27 cellular contexts compared by ENCODE assay signal in the genomic region with DNA sequence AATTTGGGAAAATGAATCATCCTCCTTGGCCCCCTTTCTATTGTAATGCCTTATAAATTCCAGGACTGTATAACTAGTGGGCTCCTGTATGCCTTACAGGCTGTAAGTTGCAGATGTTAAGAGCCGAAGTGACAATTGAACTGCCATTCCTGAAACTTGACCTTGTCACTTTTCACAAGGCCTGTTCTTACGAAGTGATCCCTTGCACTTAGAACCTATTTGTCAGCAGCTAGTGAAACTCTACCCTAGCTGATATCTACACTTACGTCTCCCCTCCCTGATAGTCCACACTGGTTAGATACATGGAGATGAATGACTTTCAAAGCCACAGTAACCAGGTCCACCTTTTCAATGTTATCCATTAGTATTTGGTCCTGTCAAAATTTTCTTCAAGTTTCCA.
"Had no signal": no experiment of that assay in that cellular context is flagged by ENCODE, and none has a peak within 500 bp of the region (broad histone marks: within the 10 kb centered on the region; RNA-seq: fewer than 3 reads in every experiment).

No MANE protein-coding gene starts in this region.

- DNase-seq: dermis blood vessel endothelial cell; effector memory CD8-positive, alpha-beta T cell; foreskin fibroblast; gastrocnemius medialis; heart right ventricle; hippocampal formation; left colon; left ventricle myocardium superior; lower lobe of right lung; mucosa of descending colon; naive B cell; pancreas; spleen; stimulated activated CD4-positive, alpha-beta T cell treated with anti-CD3 and anti-CD28 coated beads, Interleukin-4, amount 100 ng/mL, for 4 hours; stimulated activated naive CD8-positive, alpha-beta T cell treated with anti-CD3 and anti-CD28 coated beads, Interleukin-15, Interleukin-2, amounts not matched to agents 100 U/mL and 50 U/mL, for 24 hours; substantia nigra; testis; tibial artery had no signal

- H3K36me3 ChIP-seq: gastrocnemius medialis, heart right ventricle, lower lobe of right lung, neutrophil, pancreas, spleen, tibial artery had no signal

- H3K9me3 ChIP-seq: gastrocnemius medialis, heart right ventricle, lower lobe of right lung, mucosa of descending colon, neutrophil, pancreas, spleen, testis, tibial artery had no signal

- H3K27ac ChIP-seq: coronary artery, lower lobe of right lung, neutrophil, pancreas, spleen, testis, tibial artery had no signal

- H3K27me3 ChIP-seq: gastrocnemius medialis, heart right ventricle, pancreas, testis, tibial artery had no signal

- H3K4me3 ChIP-seq: coronary artery, gastrocnemius medialis, heart right ventricle, lower lobe of right lung, mucosa of descending colon, pancreas, spleen, testis, tibial artery had no signal

- H3K4me1 ChIP-seq: lower lobe of right lung, testis had no signal

- H3K4me3 Mint-ChIP-seq: effector memory CD8-positive, alpha-beta T cell; memory B cell; mesothelial cell of epicardium; naive B cell; natural killer cell treated with Interleukin-12 subunit alpha and Interleukin-12 subunit beta and Interleukin-15 and Interleukin-18, amount 100 ng/mL, for 72 hours; neural crest cell; stimulated activated memory B cell treated with anti-CD40 and anti-IgM and Interleukin-4, amounts not matched to agents 10 μg/mL and 1 μg/mL and 100 μg/mL, for 72 hours; type B pancreatic cell had no signal

- H3K27ac Mint-ChIP-seq: effector memory CD8-positive, alpha-beta T cell; memory B cell; natural killer cell treated with Interleukin-12 subunit alpha and Interleukin-12 subunit beta and Interleukin-15 and Interleukin-18, amount 100 ng/mL, for 72 hours; stimulated activated memory B cell treated with anti-CD40 and anti-IgM and Interleukin-4, amounts not matched to agents 10 μg/mL and 1 μg/mL and 100 μg/mL, for 72 hours; type B pancreatic cell had no signal

- H3K36me3 Mint-ChIP-seq: memory B cell; mesothelial cell of epicardium; naive B cell; natural killer cell treated with Interleukin-12 subunit alpha and Interleukin-12 subunit beta and Interleukin-15 and Interleukin-18, amount 100 ng/mL, for 72 hours; stimulated activated memory B cell treated with anti-CD40 and anti-IgM and Interleukin-4, amounts not matched to agents 10 μg/mL and 1 μg/mL and 100 μg/mL, for 72 hours; type B pancreatic cell had no signal

- H3K27me3 Mint-ChIP-seq: type B pancreatic cell had no signal

- H3K9me3 Mint-ChIP-seq: effector memory CD8-positive, alpha-beta T cell; memory B cell; naive B cell; natural killer cell treated with Interleukin-12 subunit alpha and Interleukin-12 subunit beta and Interleukin-15 and Interleukin-18, amount 100 ng/mL, for 72 hours; stimulated activated memory B cell treated with anti-CD40 and anti-IgM and Interleukin-4, amounts not matched to agents 10 μg/mL and 1 μg/mL and 100 μg/mL, for 72 hours; type B pancreatic cell had no signal

- ATAC-seq: effector memory CD8-positive, alpha-beta T cell; gastrocnemius medialis; heart right ventricle; left colon; left ventricle myocardium superior; lower lobe of right lung; mucosa of descending colon; natural killer cell treated with Interleukin-12 subunit alpha and Interleukin-12 subunit beta and Interleukin-15 and Interleukin-18, amount 100 ng/mL, for 72 hours; pancreas; sciatic nerve; stimulated activated memory B cell treated with anti-CD40 and anti-IgM and Interleukin-4, amounts not matched to agents 10 μg/mL and 1 μg/mL and 100 μg/mL, for 72 hours; stimulated activated naive CD8-positive, alpha-beta T cell treated with anti-CD3 and anti-CD28 coated beads, Interleukin-15, Interleukin-2, amounts not matched to agents 100 U/mL and 50 U/mL, for 24 hours had no signal
